Comparison of ENCODE assay signal across 1 cellular context in genomic region chr1:155012760-155013602, GRCh38.
TF ChIP-seq lines count a peak whose summit lies in the region.

No MANE protein-coding gene starts in this region.

TF ChIP-seq in GM23338, 12 proteins besides CTCF, POLR2A, EP300 and RAD21 (continued from another document):
- TF ChIP-seq ZNF462 (CRISPR knock-in tag; IDR thresholded peaks at IDR 0.05) = no peak
- TF ChIP-seq ZNF114 (CRISPR knock-in tag; IDR thresholded peaks at IDR 0.05) = no peak
